In the genomic region with DNA sequence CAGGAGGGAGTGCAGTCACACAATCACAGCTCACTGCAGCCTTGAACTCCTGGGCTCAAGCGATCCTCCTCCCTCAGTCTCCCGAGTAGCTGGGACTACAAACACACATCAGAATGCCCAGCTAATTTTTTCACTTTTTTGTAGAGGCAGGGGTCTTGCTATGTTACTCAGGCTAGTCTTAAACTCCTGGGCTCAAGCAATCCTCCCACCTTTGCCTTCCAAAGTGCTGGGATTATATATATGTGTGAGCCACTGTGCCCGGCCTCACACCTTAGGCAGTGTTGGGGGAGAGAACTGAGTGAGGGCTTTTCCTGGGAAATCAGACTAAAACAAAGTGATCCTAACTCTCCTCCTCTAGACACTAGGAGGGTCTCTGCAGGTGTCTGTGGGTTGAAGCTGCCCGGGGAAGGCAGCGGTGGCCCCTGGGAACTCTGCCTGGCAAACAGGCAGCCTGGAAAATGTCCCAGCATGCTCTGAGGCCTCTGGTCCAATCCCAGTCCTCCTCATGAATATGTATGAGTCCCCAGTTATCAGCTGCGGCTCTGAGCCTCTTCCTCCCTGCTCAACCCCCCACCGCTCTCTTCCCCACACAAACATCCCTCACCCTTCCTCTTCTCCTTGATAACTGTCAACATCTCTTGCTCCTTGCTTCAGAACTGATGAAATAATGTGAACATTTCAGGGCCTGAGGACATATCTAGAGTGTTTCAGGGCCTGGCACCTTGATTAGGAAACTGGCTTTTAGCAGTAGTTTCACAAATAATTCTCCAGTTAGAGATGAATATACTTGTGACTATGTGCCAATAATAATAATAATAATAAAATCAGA, we compare ENCODE assay signal across 8 cellular contexts. TPM values are rescaled to one million over a fixed set of nuclear protein-coding genes. Genes with fewer than 3 reads are reported as not detected.
DNase-seq lines count a peak whose midpoint lies in the region; ATAC-seq and TF ChIP-seq lines count a peak whose summit lies in the region.

No MANE protein-coding gene starts in this region.

- no peaks in the 10 kb centered on the region for H3K9me3 ChIP-seq in ascending aorta

- H3K4me3 ChIP-seq in ascending aorta: peak overlapping the region in 1 of 2 donors; percentile 1

- peaks cover 0 to 18% of the 10 kb centered on the region in 2 donors for H3K4me1 ChIP-seq in ascending aorta

- in situ Hi-C loops in ACHN (cut with HindIII; ENCODE audit: low pct_ligation_motif_present, low pct_unique_long_range_greater_than_20kb, low sequenced_read_pairs): no loop called here

- ATAC-seq in GM21825 (IDR thresholded peaks at IDR 0.05; ENCODE audit: unreplicated experiment) (peak; percentile 54), HG03139 (IDR thresholded peaks at IDR 0.05; ENCODE audit: unreplicated experiment) (no peak), HG03097 (IDR thresholded peaks at IDR 0.05; ENCODE audit: low FRiP score, unreplicated experiment) (no peak)

- peak; percentile 76 for DNase-seq in ACHN
- peak; percentile 55 for DNase-seq in NCI-H69 (lab: John Stamatoyannopoulos, UW)
- peak in 1 of 2 donors; percentile 73 for DNase-seq in ascending aorta (ENCODE audit: low spot score in 2 of 2)
- DNase-seq in hypothalamus (lab: John Stamatoyannopoulos, UW): peak in 50 of 51 donors; percentile 10 to 91 (median 70)
- peak; percentile 55 for DNase-seq in renal cortical epithelial cell (ENCODE audit: low read depth)

- H3K27ac ChIP-seq in ascending aorta: peak overlapping the region; percentile 49 to 68

- H3K27me3 ChIP-seq in ascending aorta: no peaks in the 10 kb centered on the region

- no peak for TF ChIP-seq CTCF in ascending aorta (IDR thresholded peaks at IDR 0.05)

- H3K36me3 ChIP-seq in ascending aorta: no peaks in the 10 kb centered on the region

- intact Hi-C loops in ascending aorta (cut with DNase I): no loop called here

RNA-seq across cellular contexts. Expression of gene NAA25, which starts 7.9 kb away (rescaled TPM):
- 1.9 TPM for total RNA-seq in ascending aorta
- 18.9 and 26.7 TPM in 2 replicates for total RNA-seq in renal cortical epithelial cell

RNA-seq across cellular contexts. Expression of gene TRAFD1, which starts 8.9 kb away (rescaled TPM):
- 9.3 TPM for total RNA-seq in ascending aorta
- total RNA-seq in renal cortical epithelial cell: 45.5 and 57.4 TPM in 2 replicates
